8 cellular contexts compared by ENCODE assay signal in the genomic region with DNA sequence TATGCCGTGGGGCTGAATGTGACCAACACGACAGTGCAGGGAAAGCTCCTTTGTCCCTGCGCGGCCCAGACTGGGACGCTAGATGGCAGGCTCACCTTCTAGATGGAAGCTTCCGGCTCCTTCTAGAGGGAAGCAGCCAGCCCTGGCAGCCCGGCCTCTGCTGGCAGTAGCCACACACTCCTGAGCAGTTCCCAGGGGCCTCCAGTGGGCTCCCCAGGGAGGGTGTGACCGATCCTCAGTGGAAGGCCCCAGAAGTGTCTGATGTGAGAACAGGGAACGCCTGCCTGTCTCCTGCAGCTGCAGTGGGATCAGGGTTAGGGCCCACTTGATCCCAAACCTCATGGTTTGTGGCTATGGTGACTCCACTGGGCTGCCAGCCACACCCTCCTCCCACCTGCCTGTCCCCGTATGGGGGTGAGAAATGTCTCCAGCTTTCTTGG. TPM values are rescaled to one million over a fixed set of nuclear protein-coding genes. Genes with fewer than 3 reads are reported as not detected.
DNase-seq lines count a peak whose midpoint lies in the region; FAIRE-seq and TF ChIP-seq lines count a peak whose summit lies in the region.

No MANE protein-coding gene starts in this region.

- no peaks in the 10 kb centered on the region for H3K36me3 ChIP-seq in parathyroid adenoma (ENCODE audit: control insufficient read depth, insufficient read depth, low read length)

- H3K4me2 ChIP-seq in parathyroid adenoma (ENCODE audit: low read length) = no peak overlapping the region

- H3K27ac ChIP-seq in parathyroid adenoma = no peak overlapping the region

- no peak for FAIRE-seq in frontal cortex (lab: Jason Lieb, UNC)

- CTCF ChIA-PET in GM10248 (lab: Yijun Ruan, JAX) = interaction anchor here (0.6 to 2.8 kb wide), 55 partner anchors 8 to 927 kb away, joined by 3 to 27 read pairs (median 3); partner anchors contain the start of gene CAMKMT

- no peaks in the 10 kb centered on the region for H3K79me2 ChIP-seq in parathyroid adenoma

- no peaks in the 10 kb centered on the region for H3K27me3 ChIP-seq in parathyroid adenoma (ENCODE audit: control insufficient read depth, insufficient read depth, low read length)

- H3K9me3 Mint-ChIP-seq in type B pancreatic cell = peaks cover 6% of the 10 kb centered on the region

- peak; percentile 87 for DNase-seq in GM10248 (ENCODE audit: extremely low spot score)
- DNase-seq in HFF-Myc (ENCODE audit: extremely low read depth, low read depth) = peak; percentile 36
- peak; percentile 83 for DNase-seq in MV-4-11 (lab: John Stamatoyannopoulos, UW)
- peak; percentile 88 for DNase-seq in SIG-M5 treated with dmso at 0.1 percent for 504 hours (lab: John Stamatoyannopoulos, UW; ENCODE audit: unreplicated experiment)
- peak; percentile 91 for DNase-seq in activated effector memory CD4-positive, alpha-beta T cell treated with anti-CD3 and anti-CD28 coated beads, Interleukin-2, amount 50 U/mL, for 16 hours
- peak; percentile 64 to 84 for DNase-seq in frontal cortex (ENCODE audit: low spot score in 2 of 2)
- peak; percentile 82 for DNase-seq in type B pancreatic cell (ENCODE audit: extremely low spot score, unreplicated experiment)

- POLR2A ChIA-PET in GM10248 (lab: Yijun Ruan, JAX) = no interaction called here

- H3K27ac Mint-ChIP-seq in type B pancreatic cell = no peak overlapping the region

- H3K4me3 Mint-ChIP-seq in type B pancreatic cell = no peak overlapping the region

- H3K4me1 ChIP-seq in parathyroid adenoma = peaks cover 6% of the 10 kb centered on the region

- H2AFZ ChIP-seq in parathyroid adenoma = peak overlapping the region; percentile 93

- no peaks in the 10 kb centered on the region for H3K4me1 Mint-ChIP-seq in type B pancreatic cell (ENCODE audit: unreplicated experiment)

- TF ChIP-seq CTCF in GM10248 (IDR thresholded peaks at IDR 0.05; ENCODE audit: control extremely low read depth, extremely low read depth, low read depth, missing control alignments) = peak; percentile 97
- TF ChIP-seq CTCF in HFF-Myc (IDR thresholded peaks at IDR 0.05; ENCODE audit: low read depth, low read length, missing control alignments) = peak; percentile 96
- peak; percentile 89 for TF ChIP-seq CTCF in parathyroid adenoma (IDR thresholded peaks at IDR 0.05)
- peak; percentile 94 for TF ChIP-seq CTCF in type B pancreatic cell (conservative IDR thresholded peaks at IDR 0.05)

- no peaks in the 10 kb centered on the region for H3K36me3 Mint-ChIP-seq in type B pancreatic cell

- H3K9me3 ChIP-seq in parathyroid adenoma (ENCODE audit: control insufficient read depth, low read length) = no peaks in the 10 kb centered on the region

- H3K9ac ChIP-seq in parathyroid adenoma = no peak overlapping the region

- H3K4me3 ChIP-seq in HFF-Myc (replicated peaks; ENCODE audit: low read depth, low read length) (no peak overlapping the region), parathyroid adenoma (ENCODE audit: low read depth, low read length) (no peak overlapping the region)

- H3K27me3 Mint-ChIP-seq in type B pancreatic cell = peaks cover 5% of the 10 kb centered on the region

RNA-seq across cellular contexts. Expression of gene LRPPRC, which starts 48.5 kb away (rescaled TPM):
- total RNA-seq in frontal cortex (106 TPM), type B pancreatic cell (ENCODE audit: low replicate concordance) (104 and 117 TPM in 2 replicates)

Comparison
In these comparisons a context has a peak if more than half of its experiments do, and no peak if none do; other contexts are left out.
1. DNase-seq: peak in every context shown above with its lines; median percentile 91 in activated effector memory CD4-positive, alpha-beta T cell treated with anti-CD3 and anti-CD28 coated beads, Interleukin-2, amount 50 U/mL, for 16 hours; 88 in SIG-M5 treated with dmso at 0.1 percent for 504 hours; 87 in GM10248; 83 in MV-4-11; 82 in type B pancreatic cell; 74 in frontal cortex; 36 in HFF-Myc.